1 cellular context compared by ENCODE assay signal in genomic region chr5:151038801-151039238, GRCh38.
TF ChIP-seq lines count a peak whose summit lies in the region.

No MANE protein-coding gene starts in this region.

TF ChIP-seq in HCT116, 20 proteins besides CTCF, POLR2A, EP300 and RAD21 (continued from another document):
- TF ChIP-seq SIN3A (IDR thresholded peaks at IDR 0.05; ENCODE audit: low read depth) = no peak
TF ChIP-seq in HCT116: peak in this region for 4.
